In the genomic region with DNA sequence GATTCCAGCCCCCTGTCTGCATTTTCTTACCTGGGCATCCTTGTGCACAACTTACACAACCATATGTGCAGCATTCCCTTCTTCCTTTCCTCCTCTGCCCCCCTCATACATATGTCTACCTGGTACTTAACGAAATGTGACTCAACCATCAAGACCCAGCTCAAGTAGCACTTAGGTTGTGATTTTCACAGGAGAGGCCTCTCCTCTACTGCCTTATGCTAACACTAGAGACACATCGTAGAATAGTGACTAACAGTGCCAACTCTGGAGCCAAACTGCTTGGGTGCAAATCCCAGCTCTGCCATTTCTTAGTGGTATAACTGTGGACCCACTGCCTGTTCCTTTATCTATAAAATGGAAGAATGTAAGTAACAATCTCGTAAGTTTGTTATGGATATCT, we compare ENCODE assay signal across 20 cellular contexts. TPM values are rescaled to one million over a fixed set of nuclear protein-coding genes. Genes with fewer than 3 reads are reported as not detected.
DNase-seq lines count a peak whose midpoint lies in the region; ATAC-seq and TF ChIP-seq lines count a peak whose summit lies in the region.
"Had no signal": no experiment of that assay in that cellular context is flagged by ENCODE, and none has a peak within 500 bp of the region (broad histone marks: within the 10 kb centered on the region; RNA-seq: fewer than 3 reads in every experiment).

No MANE protein-coding gene starts in this region.

- intact Hi-C loops in posterior cingulate gyrus (cut with DNase I) = no loop called here

- H3K9me3 ChIP-seq in upper lobe of left lung (no peaks in the 10 kb centered on the region), Karpas-422 (ENCODE audit: low read length) (no peaks in the 10 kb centered on the region)
- H3K9me3 ChIP-seq: Caco-2, Peyer's patch, SJSA1 had no signal

- H3K9me2 ChIP-seq in Karpas-422 (replicated peaks; ENCODE audit: insufficient read depth, low read length) = no peaks in the 10 kb centered on the region

- no peak overlapping the region for H2AFZ ChIP-seq in Karpas-422 (ENCODE audit: low read length)

- H3K79me2 ChIP-seq in Karpas-422 (ENCODE audit: low read length) = no peaks in the 10 kb centered on the region

- DNase-seq in NCI-H1436 (lab: John Stamatoyannopoulos, UW) (peak; percentile 16), NCI-H1436 treated with DMSO at 0.1 percent for 48 hours (lab: John Stamatoyannopoulos, UW) (no peak), NCI-H1092 treated with DMSO at 0.1 percent for 48 hours (lab: John Stamatoyannopoulos, UW) (peak; percentile 11), NCI-H510A (lab: John Stamatoyannopoulos, UW) (peak; percentile 36), upper lobe of left lung (peak in 1 of 2 donors; percentile 71), posterior cingulate gyrus (no peak), Karpas-422 (no peak)
- DNase-seq: 8988T; Caco-2; CD4-positive, alpha-beta memory T cell; EL; Kasumi-1; NCI-H1694; NCI-H446; NCI-H748 treated with DMSO at 0.1 percent for 48 hours; Peyer's patch; T-helper 1 cell had no signal

- H4K20me1 ChIP-seq in Karpas-422 (ENCODE audit: insufficient read depth, low read depth, low read length) = no peaks in the 10 kb centered on the region
- H4K20me1 ChIP-seq: BLaER1 treated with 17β-estradiol and CSF1 and Interleukin-3, amounts not matched to agents 10 nM and 100 nM had no signal

- H3K36me3 ChIP-seq in upper lobe of left lung (no peaks in the 10 kb centered on the region), Karpas-422 (ENCODE audit: insufficient read depth, low read length) (no peaks in the 10 kb centered on the region)
- H3K36me3 ChIP-seq: BLaER1 treated with 17β-estradiol and CSF1 and Interleukin-3, amounts not matched to agents 10 nM and 100 nM; Peyer's patch; SJSA1 had no signal

- 64 to 85% methylated on average over 3 of the region's 3 CpGs for WGBS in upper lobe of left lung, 2 donors

- ATAC-seq in upper lobe of left lung (ENCODE audit: low FRiP score in 2 of 2) (peak; percentile 63 to 92), GM19023 (IDR thresholded peaks at IDR 0.05; ENCODE audit: unreplicated experiment) (no peak)

- no peak for TF ChIP-seq POLR2A in upper lobe of left lung (IDR thresholded peaks at IDR 0.05)

- H3K4me2 ChIP-seq in Karpas-422 (ENCODE audit: low read depth, low read length, poor library complexity, severe bottlenecking) = no peak overlapping the region
- H3K4me2 ChIP-seq: BLaER1 treated with 17β-estradiol and CSF1 and Interleukin-3, amounts not matched to agents 10 nM and 100 nM had no signal

- H3K4me1 ChIP-seq in upper lobe of left lung = no peaks in the 10 kb centered on the region
- H3K4me1 ChIP-seq in Karpas-422 (ENCODE audit: low read length) = no peaks in the 10 kb centered on the region
- H3K4me1 ChIP-seq: BLaER1 treated with 17β-estradiol and CSF1 and Interleukin-3, amounts not matched to agents 10 nM and 100 nM; Caco-2; Peyer's patch; SJSA1 had no signal

- TF ChIP-seq EP300 in upper lobe of left lung (IDR thresholded peaks at IDR 0.05) = peak in 2 of 4 donors; percentile 30 to 59

- H3K4me3 ChIP-seq in upper lobe of left lung (no peak overlapping the region), Karpas-422 (ENCODE audit: low read length) (no peak overlapping the region)
- H3K4me3 ChIP-seq: BLaER1 treated with 17β-estradiol and CSF1 and Interleukin-3, amounts not matched to agents 10 nM and 100 nM; Peyer's patch; SJSA1 had no signal

- H3K9ac ChIP-seq in Karpas-422 (ENCODE audit: low read length) = no peak overlapping the region
- H3K9ac ChIP-seq: BLaER1 treated with 17β-estradiol and CSF1 and Interleukin-3, amounts not matched to agents 10 nM and 100 nM had no signal

- no peak for TF ChIP-seq CTCF in upper lobe of left lung (IDR thresholded peaks at IDR 0.05)

- H3K27me3 ChIP-seq in upper lobe of left lung (no peaks in the 10 kb centered on the region), Karpas-422 (ENCODE audit: low read length) (no peaks in the 10 kb centered on the region)
- H3K27me3 ChIP-seq: BLaER1 treated with 17β-estradiol and CSF1 and Interleukin-3, amounts not matched to agents 10 nM and 100 nM; Peyer's patch; SJSA1 had no signal

- H3K27ac ChIP-seq in upper lobe of left lung (no peak overlapping the region), Karpas-422 (ENCODE audit: low read length) (no peak overlapping the region)
- H3K27ac ChIP-seq: BLaER1 treated with 17β-estradiol and CSF1 and Interleukin-3, amounts not matched to agents 10 nM and 100 nM; Peyer's patch; SJSA1 had no signal

RNA-seq across cellular contexts. Expression of gene PLEKHA5, which starts 24.1 kb away (rescaled TPM):
- 10 to 100 TPM; 18.5 to 89.6 (median 25.9) TPM for total RNA-seq in upper lobe of left lung
- total RNA-seq in Karpas-422 (2014; rRNA removed; shearing (Covaris generic); ENCODE audit: low replicate concordance) = 130 and 189 TPM in 2 replicates

Comparison
In these comparisons a context has a peak if more than half of its experiments do, and no peak if none do; other contexts are left out.
1. DNase-seq: peak in NCI-H1436 (single experiment), NCI-H1092 treated with DMSO at 0.1 percent for 48 hours (single experiment) and NCI-H510A (single experiment); none in NCI-H1436 treated with DMSO at 0.1 percent for 48 hours (single experiment), posterior cingulate gyrus (0 of 10) and Karpas-422 (single experiment).